7 cellular contexts compared by ENCODE assay signal in the genomic region with DNA sequence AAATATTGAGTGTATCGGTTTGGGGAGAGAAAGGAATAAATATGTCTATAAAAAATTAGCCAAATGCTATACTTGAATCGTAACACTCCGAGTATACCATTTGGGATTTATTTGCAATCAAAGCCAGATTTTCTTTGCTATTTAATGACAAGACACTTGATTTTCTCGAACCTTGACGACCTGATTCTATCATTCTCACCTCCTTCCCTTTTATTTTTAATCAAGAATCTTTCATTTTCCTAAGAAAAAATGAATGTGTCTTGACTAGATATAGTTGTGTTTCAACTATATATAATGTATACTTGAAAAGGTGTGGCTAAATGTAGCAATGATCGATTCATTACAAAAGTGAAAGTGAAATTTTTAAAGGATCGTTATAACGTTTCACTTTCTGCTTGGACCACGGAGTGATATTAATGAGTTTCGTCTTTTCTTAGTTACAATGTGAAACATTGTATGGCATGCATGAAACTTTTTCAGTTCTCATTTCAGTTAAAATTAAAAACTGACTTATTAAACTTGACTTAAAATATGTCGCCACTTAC. TPM values are rescaled to one million over a fixed set of nuclear protein-coding genes. Genes with fewer than 3 reads are reported as not detected.
DNase-seq lines count a peak whose midpoint lies in the region; ATAC-seq and TF ChIP-seq lines count a peak whose summit lies in the region.

No MANE protein-coding gene starts in this region.

- no peak for TF ChIP-seq CTCF in HEK293 (tag by site-specific recombination; IDR thresholded peaks at IDR 0.05)
- no peak for TF ChIP-seq CTCF in endodermal cell (conservative IDR thresholded peaks at IDR 0.05)
- TF ChIP-seq CTCF in neutrophil (IDR thresholded peaks at IDR 0.05), result no peak

- WGBS in endodermal cell (ENCODE audit: insufficient coverage in 1 of 2, insufficient read length in 1 of 2), 2 experiments, result 28 to 30% methylated on average over 10 to 11 of the region's 11 CpGs

- CTCF ChIA-PET in HEK293 (lab: Yijun Ruan, JAX), result interaction anchor here (0.5 to 3.5 kb wide), 5 partner anchors 8 to 590 kb away, joined by 3 to 22 read pairs (median 4); no protein-coding TSS in a partner anchor

- peaks cover 20% of the 10 kb centered on the region for H3K36me3 Mint-ChIP-seq in endodermal cell (ENCODE audit: low read depth)

- H3K27me3 ChIP-seq in NT2/D1 (ENCODE audit: insufficient read depth, insufficient read length) (no peaks in the 10 kb centered on the region), endodermal cell (ENCODE audit: control insufficient read depth, insufficient read depth, low read length, poor library complexity, severe bottlenecking) (no peaks in the 10 kb centered on the region), neutrophil (no peaks in the 10 kb centered on the region)

- H3K36me3 ChIP-seq in HEK293 (ENCODE audit: control insufficient read depth in 2 of 2, insufficient read depth in 1 of 2, low read length in 2 of 2) (peaks cover 9 to 28% of the 10 kb centered on the region in 2 experiments; a peak in 2 of 3 replicates), NT2/D1 (ENCODE audit: insufficient read depth, insufficient read length, low read length) (peaks cover 25% of the 10 kb centered on the region), endodermal cell (ENCODE audit: control insufficient read depth, insufficient read depth, low read length) (peaks cover 24% of the 10 kb centered on the region), neutrophil (peaks cover 23% of the 10 kb centered on the region)

- H3K4me1 Mint-ChIP-seq in endodermal cell, result peaks cover 2% of the 10 kb centered on the region

- H3K27ac Mint-ChIP-seq in endodermal cell, result no peak overlapping the region

- H3K4me3 ChIP-seq in HEK293 (ENCODE audit: low read depth, low read length), result peak overlapping the region; percentile 97
- peak overlapping the region; percentile 56 for H3K4me3 ChIP-seq in NT2/D1 (ENCODE audit: insufficient read length, low read depth)
- H3K4me3 ChIP-seq in endodermal cell (ENCODE audit: low read length), result peak overlapping the region; percentile 98
- H3K4me3 ChIP-seq in neutrophil (ENCODE audit: low read depth in 1 of 2, low read length in 1 of 2), result peak overlapping the region; percentile 85 to 86

- H3K9ac ChIP-seq in NT2/D1 (ENCODE audit: insufficient read length, low read depth) (peak overlapping the region; percentile 74), endodermal cell (ENCODE audit: extremely low read depth, low read length, poor library complexity, severe bottlenecking) (peak overlapping the region; percentile 76)

- POLR2A ChIA-PET in HEK293 (lab: Yijun Ruan, JAX), result interaction anchor here (0.6 to 1.6 kb wide), 6 partner anchors 11 to 413 kb away, joined by 3 to 6 read pairs (median 4); partner anchors contain the start of gene RHEB

- no peak overlapping the region; the same call in 1 of the 2 replicates for H3K27ac ChIP-seq in HEK293 (ENCODE audit: extremely low read depth, low read depth, low read length)
- H3K27ac ChIP-seq in endodermal cell (ENCODE audit: low read depth, low read length), result no peak overlapping the region
- H3K27ac ChIP-seq in neutrophil, result peak overlapping the region; percentile 96

- peak overlapping the region; percentile 68 for H3K4me3 Mint-ChIP-seq in endodermal cell

- ATAC-seq in GM18517 (IDR thresholded peaks at IDR 0.05; ENCODE audit: unreplicated experiment), result peak; percentile 63

- DNase-seq in NT2/D1 (ENCODE audit: low read depth, low spot score) (no peak), endodermal cell (no peak), mesenteric fat pad (ENCODE audit: low spot score) (no peak), NCI-H1436 (lab: John Stamatoyannopoulos, UW) (no peak)

- peaks cover 3% of the 10 kb centered on the region for H3K9me3 Mint-ChIP-seq in endodermal cell

- H3K9me3 ChIP-seq in HEK293 (ENCODE audit: control insufficient read depth, insufficient read depth, low read depth, low read length) (no peaks in the 10 kb centered on the region), NT2/D1 (ENCODE audit: insufficient read depth, low read length) (no peaks in the 10 kb centered on the region), endodermal cell (ENCODE audit: control insufficient read depth, low read length) (no peaks in the 10 kb centered on the region), neutrophil (no peaks in the 10 kb centered on the region)

- H3K4me1 ChIP-seq in HEK293 (ENCODE audit: control insufficient read depth, insufficient read depth, low read length) (no peaks in the 10 kb centered on the region), NT2/D1 (ENCODE audit: insufficient read depth, insufficient read length) (no peaks in the 10 kb centered on the region), endodermal cell (ENCODE audit: control insufficient read depth, insufficient read depth, low read length) (no peaks in the 10 kb centered on the region), neutrophil (ENCODE audit: control insufficient read depth in 1 of 2, insufficient read depth in 1 of 2, low read depth in 1 of 2, low read length in 1 of 2) (peaks cover 26 to 42% of the 10 kb centered on the region in 2 experiments)

- peaks cover 11% of the 10 kb centered on the region for H3K27me3 Mint-ChIP-seq in endodermal cell (ENCODE audit: insufficient read depth)

TF ChIP-seq in HEK293, 187 proteins besides CTCF, POLR2A, EP300 and RAD21:
- TF ChIP-seq GFI1B (tag by site-specific recombination; IDR thresholded peaks at IDR 0.05) (peak; percentile 61), PRDM1 (tag by site-specific recombination; IDR thresholded peaks at IDR 0.05) (peak; percentile 81), ZNF133 (tag by site-specific recombination; IDR thresholded peaks at IDR 0.05) (no peak)
- TF ChIP-seq, protein P1, sequence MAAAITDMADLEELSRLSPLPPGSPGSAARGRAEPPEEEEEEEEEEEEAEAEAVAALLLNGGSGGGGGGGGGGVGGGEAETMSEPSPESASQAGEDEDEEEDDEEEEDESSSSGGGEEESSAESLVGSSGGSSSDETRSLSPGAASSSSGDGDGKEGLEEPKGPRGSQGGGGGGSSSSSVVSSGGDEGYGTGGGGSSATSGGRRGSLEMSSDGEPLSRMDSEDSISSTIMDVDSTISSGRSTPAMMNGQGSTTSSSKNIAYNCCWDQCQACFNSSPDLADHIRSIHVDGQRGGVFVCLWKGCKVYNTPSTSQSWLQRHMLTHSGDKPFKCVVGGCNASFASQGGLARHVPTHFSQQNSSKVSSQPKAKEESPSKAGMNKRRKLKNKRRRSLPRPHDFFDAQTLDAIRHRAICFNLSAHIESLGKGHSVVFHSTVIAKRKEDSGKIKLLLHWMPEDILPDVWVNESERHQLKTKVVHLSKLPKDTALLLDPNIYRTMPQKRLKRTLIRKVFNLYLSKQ (tag by site-specific recombination; IDR thresholded peaks at IDR 0.05; ENCODE audit: borderline replicate concordance), result no peak

RNA-seq across cellular contexts. Expression of gene NUB1, which starts 0.6 kb away (rescaled TPM):
- total RNA-seq in endodermal cell (10 to 100 TPM; 50.2 to 64.7 TPM), mesenteric fat pad (59.2 TPM)
- polyA plus RNA-seq in endodermal cell (2013, experiment 1 of 2), result 49.7 TPM
- polyA plus RNA-seq in endodermal cell (2013, experiment 2 of 2), result 48.8 TPM
